In the genomic region with DNA sequence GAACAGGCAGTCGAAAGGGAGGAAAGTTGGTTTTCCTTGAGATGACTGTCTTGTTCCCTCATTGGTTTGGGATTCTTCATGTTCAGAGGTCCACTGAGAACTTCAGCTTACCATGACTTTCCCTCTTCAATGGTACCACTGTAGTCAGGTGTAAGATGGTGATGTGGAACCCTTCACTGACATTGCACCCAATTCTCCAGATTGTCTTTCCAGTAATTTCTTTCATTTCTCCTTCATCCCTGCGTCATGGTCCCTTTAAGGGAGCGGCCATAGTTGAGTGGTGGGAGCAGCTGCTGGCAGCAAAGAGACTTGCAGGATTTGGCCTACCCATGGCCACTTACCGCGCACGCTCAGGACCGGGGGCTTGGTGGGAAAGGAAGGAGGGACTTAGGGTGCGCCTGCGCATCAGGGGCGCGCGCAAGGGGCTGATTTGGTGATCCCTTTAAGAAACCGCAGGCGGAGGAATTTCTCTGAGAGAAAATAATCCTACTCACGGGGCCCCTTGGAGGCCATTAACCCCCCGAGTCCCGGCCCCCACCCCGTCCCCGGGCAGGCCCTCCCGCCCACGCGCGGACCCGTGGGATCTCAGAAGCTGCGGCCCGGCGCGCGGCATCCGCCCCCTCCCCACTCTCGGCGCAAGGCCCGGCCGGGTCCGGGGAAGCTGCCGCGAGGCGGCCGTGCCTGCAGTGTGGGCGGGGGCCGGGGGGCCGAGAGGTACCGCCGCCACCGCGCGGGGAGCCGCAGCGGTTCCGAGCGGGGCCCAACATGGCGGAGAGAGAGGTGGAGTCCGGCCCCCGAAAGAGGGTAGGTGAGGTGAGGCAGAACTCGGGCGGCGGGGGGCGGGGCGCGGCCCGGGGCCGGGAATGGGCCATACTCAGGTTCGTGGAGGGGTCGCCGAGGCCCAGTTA, we compare ENCODE assay signal across 8 cellular contexts. TPM values are rescaled to one million over a fixed set of nuclear protein-coding genes. Genes with fewer than 3 reads are reported as not detected.
A peak's percentile ranks its signal among the peaks of the same experiment; 100 is the strongest.
DNase-seq lines count a peak whose midpoint lies in the region; ATAC-seq and TF ChIP-seq lines count a peak whose summit lies in the region.

A gene (plus strand): TSS at position 428 of the 908 bp plus-strand sequence. CDS start 338 bp downstream, at position 766.

- no peaks in the 10 kb centered on the region for H3K9me3 ChIP-seq in Peyer's patch
- no peaks in the 10 kb centered on the region for H3K9me3 ChIP-seq in esophagus muscularis mucosa
- H3K9me3 ChIP-seq in muscle layer of duodenum (ENCODE audit: control insufficient read depth in 1 of 2, low read length in 2 of 2), result no peaks in the 10 kb centered on the region

- TF ChIP-seq POLR2A in Peyer's patch (IDR thresholded peaks at IDR 0.05), result peak; percentile 21 to 38
- no peak for TF ChIP-seq POLR2A in esophagus muscularis mucosa (IDR thresholded peaks at IDR 0.05; ENCODE audit: low read depth)

- H3K36me3 ChIP-seq in Peyer's patch (no peaks in the 10 kb centered on the region), esophagus muscularis mucosa (no peaks in the 10 kb centered on the region), muscle layer of duodenum (ENCODE audit: control insufficient read depth in 1 of 2, insufficient read depth in 2 of 2, low read length in 2 of 2) (no peaks in the 10 kb centered on the region)

- H3K27me3 ChIP-seq in Peyer's patch, result no peaks in the 10 kb centered on the region
- no peaks in the 10 kb centered on the region for H3K27me3 ChIP-seq in esophagus muscularis mucosa
- H3K27me3 ChIP-seq in muscle layer of duodenum (ENCODE audit: low read depth, low read length), result no peaks in the 10 kb centered on the region

- WGBS in esophagus muscularis mucosa, result 7% methylated on average over 12 of the region's 65 CpGs

- TF ChIP-seq CTCF in Peyer's patch (IDR thresholded peaks at IDR 0.05) (peak in 4 of 6 experiments; percentile 3 to 33 (median 13)), esophagus muscularis mucosa (IDR thresholded peaks at IDR 0.05) (peak in 2 of 3 experiments; percentile 1 to 5)

- H3K4me3 ChIP-seq in Jurkat, Clone E6-1 (ENCODE audit: low read length), result peak within 1 kb of the TSS; percentile 68
- H3K4me3 ChIP-seq in Peyer's patch (peak within 1 kb of the TSS; percentile 96 to 98 (median 96)), esophagus muscularis mucosa (peak within 1 kb of the TSS; percentile 76 to 99 (median 98)), muscle layer of duodenum (ENCODE audit: low read depth in 1 of 2, low read length in 2 of 2) (peak within 1 kb of the TSS; percentile 72 to 84)

- peak; percentile 93 for DNase-seq in DMS114 treated with DMSO at 0.1 percent for 48 hours (lab: John Stamatoyannopoulos, UW; ENCODE audit: unreplicated experiment)
- peak; percentile 97 for DNase-seq in Jurkat, Clone E6-1 (ENCODE audit: low read depth, low spot score)
- DNase-seq in Peyer's patch, result peak; percentile 85 to 95 (median 89)
- peak; percentile 92 for DNase-seq in activated T-cell treated with anti-CD3 and anti-CD28 coated beads, Interleukin-2, amount 50 U/mL, for 48 hours
- DNase-seq in esophagus muscularis mucosa (ENCODE audit: extremely low spot score), result peak; percentile 94
- peak; percentile 85 for DNase-seq in stimulated activated CD8-positive, alpha-beta memory T cell treated with anti-CD3 and anti-CD28 coated beads, Interleukin-7, amount 100 ng/mL, for 4 hours (ENCODE audit: low read depth in 2 of 2)

- no peak for TF ChIP-seq EP300 in esophagus muscularis mucosa (IDR thresholded peaks at IDR 0.05)

- ATAC-seq in GM21529 (IDR thresholded peaks at IDR 0.05; ENCODE audit: unreplicated experiment), result peak; percentile 91

- intact Hi-C loops in esophagus muscularis mucosa (cut with DNase I), result no loop called here

- H3K27ac ChIP-seq in Peyer's patch, result peak within 1 kb of the TSS; percentile 89 to 92 (median 92)
- peak within 1 kb of the TSS; percentile 86 to 93 (median 92) for H3K27ac ChIP-seq in esophagus muscularis mucosa (replicated peaks in 1 of 4)
- no peak within 1 kb of the TSS for H3K27ac ChIP-seq in muscle layer of duodenum (ENCODE audit: low read length)

- H3K4me1 ChIP-seq in Peyer's patch, result peaks cover 0 to 16% (median 0%) of the 10 kb centered on the region in 4 donors
- H3K4me1 ChIP-seq in esophagus muscularis mucosa, result peaks cover 6 to 29% (median 26%) of the 10 kb centered on the region in 4 donors
- H3K4me1 ChIP-seq in muscle layer of duodenum (ENCODE audit: control insufficient read depth in 1 of 2, insufficient read depth in 2 of 2, low read length in 2 of 2), result peaks cover 0 to 17% of the 10 kb centered on the region in 2 donors

RNA-seq across cellular contexts. Expression of the gene that starts here (rescaled TPM):
- polyA plus RNA-seq in Jurkat, Clone E6-1 (2012; ENCODE audit: insufficient read depth, insufficient read length), result 26.0 TPM
- 10 to 100 TPM; 16.3 to 80.0 (median 22.4) TPM for total RNA-seq in Peyer's patch
- total RNA-seq in esophagus muscularis mucosa, result 10 to 100 TPM; 24.6 to 32.0 (median 27.3) TPM
